16 cellular contexts compared by ENCODE assay signal in the genomic region with DNA sequence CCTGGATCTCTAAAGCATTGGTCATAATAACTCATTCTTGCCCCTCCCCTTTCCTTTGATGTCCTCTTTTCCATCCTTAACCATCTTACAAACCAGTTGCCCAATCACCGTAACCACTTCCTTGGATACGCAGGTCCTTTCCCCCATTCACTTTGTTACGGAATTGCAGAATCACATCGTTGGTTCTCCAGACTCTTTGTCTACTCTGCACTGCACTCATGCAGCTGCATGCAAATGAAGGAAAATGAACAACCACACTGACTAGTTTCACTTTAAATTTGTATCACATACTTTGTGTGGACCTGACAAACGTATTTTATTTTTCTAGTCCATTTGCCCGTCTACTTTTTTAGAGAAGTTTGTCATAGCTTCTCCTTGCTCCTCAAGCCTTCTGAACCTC.
"Had no signal": no experiment of that assay in that cellular context is flagged by ENCODE, and none has a peak within 500 bp of the region (broad histone marks: within the 10 kb centered on the region; RNA-seq: fewer than 3 reads in every experiment).

No MANE protein-coding gene starts in this region.

- H3K9me3 Mint-ChIP-seq: activated CD4-positive, alpha-beta T cell treated with anti-CD3 and anti-CD28 coated beads, Interleukin-2, amount 10 ng/mL, durations not matched to agents 24 days and 14 days; activated naive CD4-positive, alpha-beta T cell treated with anti-CD3 and anti-CD28 coated beads for 36 hours had no signal

- H3K4me1 Mint-ChIP-seq: activated CD4-positive, alpha-beta T cell treated with anti-CD3 and anti-CD28 coated beads, Interleukin-2, amount 10 ng/mL, durations not matched to agents 24 days and 14 days; activated T-helper 17 cell treated with anti-CD3 and anti-CD28 coated beads, Interleukin-2, amount 50 U/mL, for 72 hours; naive thymus-derived CD8-positive, alpha-beta T cell had no signal

- ATAC-seq: activated T-helper 17 cell treated with anti-CD3 and anti-CD28 coated beads, Interleukin-2, amount 50 U/mL, for 72 hours; heart right ventricle; left lobe of liver; mucosa of descending colon; naive thymus-derived CD8-positive, alpha-beta T cell had no signal

- H3K4me3 Mint-ChIP-seq: activated CD4-positive, alpha-beta T cell treated with anti-CD3 and anti-CD28 coated beads, Interleukin-2, amount 10 ng/mL, durations not matched to agents 24 days and 14 days; activated naive CD4-positive, alpha-beta T cell treated with anti-CD3 and anti-CD28 coated beads for 36 hours; activated T-helper 17 cell treated with anti-CD3 and anti-CD28 coated beads, Interleukin-2, amount 50 U/mL, for 72 hours; naive thymus-derived CD8-positive, alpha-beta T cell had no signal

- H3K27ac Mint-ChIP-seq: activated CD4-positive, alpha-beta T cell treated with anti-CD3 and anti-CD28 coated beads, Interleukin-2, amount 10 ng/mL, durations not matched to agents 24 days and 14 days; activated naive CD4-positive, alpha-beta T cell treated with anti-CD3 and anti-CD28 coated beads for 36 hours; activated T-helper 17 cell treated with anti-CD3 and anti-CD28 coated beads, Interleukin-2, amount 50 U/mL, for 72 hours; naive thymus-derived CD8-positive, alpha-beta T cell had no signal

- H3K36me3 Mint-ChIP-seq: naive thymus-derived CD8-positive, alpha-beta T cell had no signal

- H3K27me3 Mint-ChIP-seq: activated CD4-positive, alpha-beta T cell treated with anti-CD3 and anti-CD28 coated beads, Interleukin-2, amount 10 ng/mL, durations not matched to agents 24 days and 14 days; activated T-helper 17 cell treated with anti-CD3 and anti-CD28 coated beads, Interleukin-2, amount 50 U/mL, for 72 hours had no signal

- FAIRE-seq: astrocyte, frontal cortex, islet of Langerhans, small intestine had no signal

- H3K36me3 ChIP-seq: colonic mucosa, heart right ventricle, uterus had no signal

- H3K27ac ChIP-seq: colonic mucosa, heart right ventricle, uterus had no signal

- DNase-seq: activated CD4-positive, alpha-beta T cell treated with anti-CD3 and anti-CD28 coated beads, Interleukin-2, amount 10 ng/mL, durations not matched to agents 24 days and 14 days; activated CD8-positive, alpha-beta memory T cell treated with anti-CD3 and anti-CD28 coated beads for 24 hours; activated naive CD4-positive, alpha-beta T cell treated with anti-CD3 and anti-CD28 coated beads for 36 hours; colonic mucosa; effector CD8-positive, alpha-beta T cell; heart right ventricle; mucosa of descending colon; naive thymus-derived CD8-positive, alpha-beta T cell; posterior cingulate gyrus; small intestine; uterus had no signal

- H3K4me1 ChIP-seq: colonic mucosa, heart right ventricle, uterus had no signal

- H3K4me3 ChIP-seq: colonic mucosa, heart right ventricle, mucosa of descending colon, uterus had no signal

- H3K27me3 ChIP-seq: colonic mucosa, uterus had no signal

- H3K9me3 ChIP-seq: colonic mucosa, heart right ventricle, mucosa of descending colon, uterus had no signal
